In genomic region chr17:32335647-32336046, GRCh38 we compare ENCODE assay signal across 14 cellular contexts. TPM values are rescaled to one million over a fixed set of nuclear protein-coding genes. Genes with fewer than 3 reads are reported as not detected.
DNase-seq lines count a peak whose midpoint lies in the region; ATAC-seq, FAIRE-seq and TF ChIP-seq lines count a peak whose summit lies in the region.
"Had no signal": no experiment of that assay in that cellular context is flagged by ENCODE, and none has a peak within 500 bp of the region (broad histone marks: within the 10 kb centered on the region; RNA-seq: fewer than 3 reads in every experiment).

No MANE protein-coding gene starts in this region.

- H3K4me3 ChIP-seq in fibroblast of the aortic adventitia (ENCODE audit: low read depth, low read length) = no peak overlapping the region
- H3K4me3 ChIP-seq in skeletal muscle satellite cell (ENCODE audit: low read length) = no peak overlapping the region
- H3K4me3 ChIP-seq in vagina = no peak overlapping the region
- H3K4me3 ChIP-seq: prostate gland, thoracic aorta had no signal

- DNase-seq in EL (peak; percentile 88), RCC 7860 (ENCODE audit: low spot score) (peak; percentile 18), fibroblast of the aortic adventitia (ENCODE audit: low read depth) (peak; percentile 79), vagina (ENCODE audit: extremely low spot score in 2 of 2) (no peak)
- DNase-seq in stimulated activated CD4-positive, alpha-beta T cell treated with anti-CD3 and anti-CD28 coated beads, Interleukin-2, amount 100 ng/mL, for 48 hours = no peak
- DNase-seq: COR-L47; effector CD4-positive, alpha-beta T cell; NCI-H146; NCI-H446 treated with DMSO at 0.1 percent for 48 hours had no signal

- peaks cover 9% of the 10 kb centered on the region for H3K36me3 ChIP-seq in skeletal muscle satellite cell (ENCODE audit: insufficient read depth, low read length)
- peaks cover 4 to 62% of the 10 kb centered on the region in 2 donors for H3K36me3 ChIP-seq in vagina
- H3K36me3 ChIP-seq: prostate gland had no signal

- peaks cover 10% of the 10 kb centered on the region for H3K4me1 ChIP-seq in skeletal muscle satellite cell (ENCODE audit: control insufficient read depth, insufficient read depth, low read length)
- H3K4me1 ChIP-seq in vagina = peaks cover 2% of the 10 kb centered on the region
- H3K4me1 ChIP-seq: prostate gland had no signal

- no peak overlapping the region for H3K9ac ChIP-seq in skeletal muscle satellite cell (ENCODE audit: low read depth, low read length)

- no peak overlapping the region for H3K27ac ChIP-seq in vagina
- H3K27ac ChIP-seq: prostate gland, thoracic aorta had no signal

- H3K4me2 ChIP-seq in skeletal muscle satellite cell (ENCODE audit: low read length) = peak overlapping the region; percentile 23

- TF ChIP-seq POLR2A in vagina (IDR thresholded peaks at IDR 0.05) = no peak

- intact Hi-C loops in vagina (cut with DNase I) = no loop called here

- no peak for FAIRE-seq in RCC 7860 (lab: Jason Lieb, UNC)
- FAIRE-seq: islet of Langerhans had no signal

- H3K9me3 ChIP-seq in skeletal muscle satellite cell (replicated peaks; ENCODE audit: low read length) (no peaks in the 10 kb centered on the region), vagina (no peaks in the 10 kb centered on the region)
- H3K9me3 ChIP-seq: prostate gland, thoracic aorta had no signal

- no peak for ATAC-seq in HG02970 (IDR thresholded peaks at IDR 0.05; ENCODE audit: low FRiP score, unreplicated experiment)

- TF ChIP-seq CTCF in fibroblast of the aortic adventitia (IDR thresholded peaks at IDR 0.05; ENCODE audit: insufficient read depth, low read length) (no peak), vagina (IDR thresholded peaks at IDR 0.05) (no peak)

- H3K27me3 ChIP-seq in skeletal muscle satellite cell (ENCODE audit: control insufficient read depth, insufficient read depth, low read length) = no peaks in the 10 kb centered on the region
- H3K27me3 ChIP-seq in vagina = no peaks in the 10 kb centered on the region

RNA-seq across cellular contexts. Expression of gene C17orf75, which starts 6.3 kb away (rescaled TPM):
- total RNA-seq in fibroblast of the aortic adventitia (ENCODE audit: low replicate concordance) = 18.0 and 19.2 TPM in 2 replicates
- total RNA-seq in skeletal muscle satellite cell (2012; rRNA removed) = 7.6 and 10.6 TPM in 2 replicates
- 15.0 TPM for total RNA-seq in vagina

RNA-seq across cellular contexts. Expression of gene ZNF207, which starts 14.3 kb away (rescaled TPM):
- total RNA-seq in fibroblast of the aortic adventitia (ENCODE audit: low replicate concordance) (92.6 and 202 TPM in 2 replicates), vagina (193 TPM)
- 127 and 135 TPM in 2 replicates for total RNA-seq in skeletal muscle satellite cell (2012; rRNA removed)

Comparison
In these comparisons a context has a peak if more than half of its experiments do, and no peak if none do; other contexts are left out.
1. DNase-seq: peak in EL (single experiment), RCC 7860 (single experiment) and fibroblast of the aortic adventitia (single experiment); none in stimulated activated CD4-positive, alpha-beta T cell treated with anti-CD3 and anti-CD28 coated beads, Interleukin-2, amount 100 ng/mL, for 48 hours (0 of 2) and vagina (0 of 2).